Comparison of ENCODE assay signal across 8 cellular contexts in the genomic region with DNA sequence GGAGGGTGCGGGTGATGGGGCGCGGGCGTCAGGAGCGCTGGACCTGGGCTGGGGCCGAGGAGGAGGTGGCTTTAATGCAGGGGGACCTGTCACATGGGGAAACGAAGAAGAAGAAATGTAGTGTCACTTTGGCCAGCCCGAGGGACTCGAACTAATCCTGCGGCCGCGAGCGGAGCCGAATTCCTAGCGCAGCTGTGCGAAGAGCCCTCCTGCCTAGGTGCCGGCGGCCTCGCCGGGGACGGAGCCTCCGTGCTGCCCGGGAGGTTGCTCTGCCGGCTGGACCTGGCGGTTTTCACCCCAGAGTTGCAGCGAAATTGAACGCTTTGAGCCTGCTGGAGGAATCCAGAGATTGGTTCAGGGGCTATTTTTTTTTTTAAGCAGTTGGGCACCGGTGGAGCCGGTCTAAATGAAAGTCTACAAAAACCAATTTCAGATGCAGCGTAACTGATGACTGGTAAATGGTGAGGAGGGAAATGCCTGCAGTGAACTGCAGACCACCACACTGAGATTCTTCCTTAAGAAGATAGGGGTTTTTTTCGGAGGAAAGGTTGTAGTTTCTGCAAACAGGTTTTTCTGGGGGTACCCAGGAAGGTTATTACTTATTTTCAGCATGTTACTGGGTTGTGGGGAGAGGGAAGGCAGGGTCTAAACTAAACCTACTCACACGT. TPM values are rescaled to one million over a fixed set of nuclear protein-coding genes. Genes with fewer than 3 reads are reported as not detected.
A peak's percentile ranks its signal among the peaks of the same experiment; 100 is the strongest.
DNase-seq lines count a peak whose midpoint lies in the region; ATAC-seq, FAIRE-seq and TF ChIP-seq lines count a peak whose summit lies in the region.

No MANE protein-coding gene starts in this region.

- H3K27ac ChIP-seq in angular gyrus (ENCODE audit: low read depth, low read length) (peak overlapping the region; percentile 23), iPS-18a (ENCODE audit: low read length) (no peak overlapping the region), smooth muscle cell (ENCODE audit: low read depth) (no peak overlapping the region), small intestine (ENCODE audit: low read depth in 1 of 2, low read length in 1 of 2) (no peak overlapping the region)

- peaks cover 30% of the 10 kb centered on the region for H3K27me3 ChIP-seq in iPS-18a (ENCODE audit: control insufficient read depth, insufficient read depth, low read length)
- H3K27me3 ChIP-seq in smooth muscle cell (ENCODE audit: low read depth), result peaks cover 5% of the 10 kb centered on the region
- H3K27me3 ChIP-seq in small intestine (ENCODE audit: control insufficient read depth in 2 of 2, insufficient read depth in 2 of 2, low read length in 2 of 2), result peaks cover 0 to 8% of the 10 kb centered on the region in 2 donors

- no peaks in the 10 kb centered on the region for H3K36me3 ChIP-seq in iPS-18a (ENCODE audit: control insufficient read depth, low read depth, low read length)
- no peaks in the 10 kb centered on the region for H3K36me3 ChIP-seq in smooth muscle cell (ENCODE audit: low read depth)
- no peaks in the 10 kb centered on the region for H3K36me3 ChIP-seq in small intestine (ENCODE audit: control insufficient read depth in 2 of 2, insufficient read depth in 2 of 2, low read length in 2 of 2)

- no peaks in the 10 kb centered on the region for H3K9me3 Mint-ChIP-seq in MCF 10A (ENCODE audit: unreplicated experiment)

- no peak overlapping the region for H3K27ac Mint-ChIP-seq in MCF 10A (ENCODE audit: low read depth, unreplicated experiment)

- H3K4me3 ChIP-seq in iPS-18a (ENCODE audit: low read length), result peak overlapping the region; percentile 77
- H3K4me3 ChIP-seq in smooth muscle cell, result peak overlapping the region; percentile 80
- peak overlapping the region in 1 of 2 donors; percentile 38 for H3K4me3 ChIP-seq in small intestine (ENCODE audit: low read depth in 1 of 2, low read length in 2 of 2)

- FAIRE-seq in small intestine (lab: Jason Lieb, UNC), result no peak

- peak; percentile 22 to 60 for DNase-seq in T47D (ENCODE audit: low read depth in 1 of 2, low spot score in 1 of 2)
- no peak for DNase-seq in MCF 10A (ENCODE audit: unreplicated experiment)
- no peak for DNase-seq in smooth muscle cell (lab: John Stamatoyannopoulos, UW; ENCODE audit: unreplicated experiment)
- no peak for DNase-seq in A172 (ENCODE audit: low spot score)
- no peak for DNase-seq in small intestine

- H3K4me2 ChIP-seq in smooth muscle cell, result peak overlapping the region; percentile 98

- no peaks in the 10 kb centered on the region for H3K36me3 Mint-ChIP-seq in MCF 10A (ENCODE audit: insufficient read depth, unreplicated experiment)

- BruUV-seq in MCF 10A (replicated peaks; lab: Mats Ljungman, UMichigan), result no TSS peak

- 4% methylated on average over 32 of the region's 32 CpGs for WGBS in smooth muscle cell (ENCODE audit: low lambda C conversion rate)
- WGBS in small intestine, 3 donors, result 5 to 8% (median 6%) methylated on average over 32 of the region's 32 CpGs

- H3K27me3 Mint-ChIP-seq in MCF 10A (ENCODE audit: insufficient read depth, unreplicated experiment), result peaks cover 72% of the 10 kb centered on the region

- no peaks in the 10 kb centered on the region for H3K9me3 ChIP-seq in iPS-18a (ENCODE audit: control insufficient read depth, low read depth, low read length)
- no peaks in the 10 kb centered on the region for H3K9me3 ChIP-seq in smooth muscle cell (replicated peaks; ENCODE audit: low read depth)
- H3K9me3 ChIP-seq in small intestine (ENCODE audit: control insufficient read depth, low read depth), result no peaks in the 10 kb centered on the region

- CTCF ChIA-PET in MCF 10A (lab: Yijun Ruan, JAX), result interaction anchor here (0.6 to 8.6 kb wide), 6 partner anchors 13 to 1499 kb away, joined by 3 to 151 read pairs (median 19); no protein-coding TSS in a partner anchor

- no peak overlapping the region for H3K4me3 Mint-ChIP-seq in MCF 10A (ENCODE audit: unreplicated experiment)

- in situ Hi-C loops in T47D (cut with HindIII; ENCODE audit: low pct_unique_long_range_greater_than_20kb, low sequenced_read_pairs), result no loop called here

- no peaks in the 10 kb centered on the region for H3K79me2 ChIP-seq in smooth muscle cell (ENCODE audit: low read depth)

- H3F3A ChIP-seq in smooth muscle cell (ENCODE audit: low read depth), result no peaks in the 10 kb centered on the region

- no peak for ATAC-seq in HG03108 (IDR thresholded peaks at IDR 0.05; ENCODE audit: unreplicated experiment)

- TF ChIP-seq CTCF in MCF 10A (IDR thresholded peaks at IDR 0.05; ENCODE audit: unreplicated experiment) (no peak), smooth muscle cell (IDR thresholded peaks at IDR 0.05; ENCODE audit: borderline replicate concordance, insufficient read depth, poor library complexity, severe bottlenecking) (no peak)

- peak overlapping the region; percentile 99 for H2AFZ ChIP-seq in smooth muscle cell (ENCODE audit: low read depth)

- no peaks in the 10 kb centered on the region for H3K4me1 Mint-ChIP-seq in MCF 10A (ENCODE audit: insufficient read depth, unreplicated experiment)

- intact Hi-C loops in MCF 10A (cut with micrococcal nuclease), result no loop called here

- H4K20me1 ChIP-seq in smooth muscle cell (ENCODE audit: low read depth), result no peaks in the 10 kb centered on the region

- H3K9ac ChIP-seq in iPS-18a (ENCODE audit: low read length), result peak overlapping the region; percentile 0
- H3K9ac ChIP-seq in smooth muscle cell (ENCODE audit: low read depth), result peak overlapping the region; percentile 59

- POLR2A ChIA-PET in MCF 10A (lab: Yijun Ruan, JAX), result no interaction called here

- H3K4me1 ChIP-seq in iPS-18a (ENCODE audit: control insufficient read depth, low read depth, low read length), result peaks cover 21% of the 10 kb centered on the region
- H3K4me1 ChIP-seq in smooth muscle cell (ENCODE audit: low read depth), result peaks cover 14% of the 10 kb centered on the region
- no peaks in the 10 kb centered on the region for H3K4me1 ChIP-seq in small intestine (ENCODE audit: control insufficient read depth in 2 of 2, insufficient read depth in 1 of 2, low read depth in 1 of 2, low read length in 1 of 2)

RNA-seq across cellular contexts. Expression of a gene that starts 0.7 kb away (rescaled TPM):
- not detected in 2 replicates for total RNA-seq in MCF 10A (2022)
- 2.4 and 2.7 TPM in 2 replicates for total RNA-seq in smooth muscle cell
- 8.8 and 10.8 TPM in 2 replicates for polyA plus RNA-seq in smooth muscle cell
- total RNA-seq in A172 (2014; rRNA removed; shearing (Covaris generic)), result not detected in 2 replicates
- under 1 TPM in 1 of 3 donors, not detected in 2; 0.94 TPM for polyA plus RNA-seq in small intestine

Comparison
In these comparisons a context has a peak if more than half of its experiments do, and no peak if none do; other contexts are left out.
1. DNase-seq: peak in T47D (2 of 2); none in MCF 10A (single experiment), smooth muscle cell (single experiment), A172 (single experiment) and small intestine (single experiment).